ENCODE assay signal across 17 cellular contexts in genomic region chr10:91104185-91105041, GRCh38.
DNase-seq lines count a peak whose midpoint lies in the region; ATAC-seq and TF ChIP-seq lines count a peak whose summit lies in the region.
"Had no signal": no experiment of that assay in that cellular context is flagged by ENCODE, and none has a peak within 500 bp of the region (broad histone marks: within the 10 kb centered on the region; RNA-seq: fewer than 3 reads in every experiment).

No MANE protein-coding gene starts in this region.

- no peak overlapping the region for H2AFZ ChIP-seq in hepatocyte
- no peak overlapping the region for H2AFZ ChIP-seq in MM.1S (ENCODE audit: low read length)

- peak; percentile 43 for DNase-seq in germinal center (ENCODE audit: low spot score)
- DNase-seq in HPDE6-E6E7 (ENCODE audit: extremely low spot score) = no peak
- no peak for DNase-seq in hepatocyte (ENCODE audit: low spot score)
- DNase-seq in MM.1S = no peak
- DNase-seq in glutamatergic neuron = no peak
- DNase-seq: activated CD4-positive, alpha-beta T cell treated with anti-CD3 and anti-CD28 coated beads, Interleukin-2, amount 10 ng/mL, durations not matched to agents 7 days and 5 days; amygdala; dermis blood vessel endothelial cell; GOT3; NCI-H1417 treated with DMSO at 0.1 percent for 48 hours; NCI-H510A; stimulated activated CD4-positive, alpha-beta T cell treated with anti-CD3 and anti-CD28 coated beads, Interleukin-2, amount 100 ng/mL, for 48 hours had no signal

- no peaks in the 10 kb centered on the region for H3K36me3 ChIP-seq in BLaER1 treated with 17β-estradiol and CSF1 and Interleukin-3, amounts not matched to agents 10 nM and 100 nM
- H3K36me3 ChIP-seq in hepatocyte (replicated peaks; ENCODE audit: insufficient read depth, low read depth) (no peaks in the 10 kb centered on the region), MM.1S (replicated peaks; ENCODE audit: insufficient read depth, low read length) (no peaks in the 10 kb centered on the region)
- H3K36me3 ChIP-seq: prostate gland had no signal

- H3K27ac Mint-ChIP-seq in glutamatergic neuron (ENCODE audit: unreplicated experiment) = no peak overlapping the region
- H3K27ac Mint-ChIP-seq: activated CD4-positive, alpha-beta T cell treated with anti-CD3 and anti-CD28 coated beads, Interleukin-2, amount 10 ng/mL, durations not matched to agents 7 days and 5 days; stimulated activated effector memory CD8-positive, alpha-beta T cell treated with anti-CD3 and anti-CD28 coated beads, Interleukin-12 subunit alpha, Interleukin-12 subunit beta, amount 100 ng/mL, for 72 hours had no signal

- H3K27me3 Mint-ChIP-seq in glutamatergic neuron (ENCODE audit: unreplicated experiment) = peaks cover 2% of the 10 kb centered on the region

- H3K79me2 ChIP-seq in hepatocyte (no peaks in the 10 kb centered on the region), MM.1S (ENCODE audit: low read length) (no peaks in the 10 kb centered on the region)

- H3K9me3 Mint-ChIP-seq in glutamatergic neuron (ENCODE audit: unreplicated experiment) = peaks cover 2% of the 10 kb centered on the region
- H3K9me3 Mint-ChIP-seq: stimulated activated effector memory CD8-positive, alpha-beta T cell treated with anti-CD3 and anti-CD28 coated beads, Interleukin-12 subunit alpha, Interleukin-12 subunit beta, amount 100 ng/mL, for 72 hours had no signal

- H3K27ac ChIP-seq in BLaER1 treated with 17β-estradiol and CSF1 and Interleukin-3, amounts not matched to agents 10 nM and 100 nM = peak overlapping the region in 1 of 11 experiments; percentile 41; a peak in 2 of 22 replicates
- H3K27ac ChIP-seq in hepatocyte = no peak overlapping the region
- no peak overlapping the region for H3K27ac ChIP-seq in MM.1S (ENCODE audit: low read length)
- H3K27ac ChIP-seq: prostate gland had no signal

- no peaks in the 10 kb centered on the region for H3F3A ChIP-seq in MM.1S (ENCODE audit: insufficient read depth, low read length)

- peaks cover 11 to 25% (median 15%) of the 10 kb centered on the region in 11 experiments; a peak in 20 of 22 replicates for H3K9me3 ChIP-seq in BLaER1 treated with 17β-estradiol and CSF1 and Interleukin-3, amounts not matched to agents 10 nM and 100 nM (replicated peaks in 1 of 11)
- H3K9me3 ChIP-seq in hepatocyte (ENCODE audit: low read depth) (no peaks in the 10 kb centered on the region), MM.1S (replicated peaks; ENCODE audit: insufficient read depth, low read length) (no peaks in the 10 kb centered on the region)
- H3K9me3 ChIP-seq: prostate gland had no signal

- no peak for TF ChIP-seq CTCF in hepatocyte (IDR thresholded peaks at IDR 0.05; ENCODE audit: poor library complexity)
- TF ChIP-seq CTCF in MM.1S (IDR thresholded peaks at IDR 0.05; ENCODE audit: low read length) = no peak
- no peak for TF ChIP-seq CTCF in glutamatergic neuron (IDR thresholded peaks at IDR 0.05; ENCODE audit: partially characterized antibody, unreplicated experiment)

- H3K4me3 ChIP-seq in BLaER1 treated with 17β-estradiol and CSF1 and Interleukin-3, amounts not matched to agents 10 nM and 100 nM = peak overlapping the region in 2 of 10 experiments; percentile 5 to 16; a peak in 2 of 20 replicates
- H3K4me3 ChIP-seq in hepatocyte (no peak overlapping the region), MM.1S (ENCODE audit: low read length) (no peak overlapping the region)
- H3K4me3 ChIP-seq: prostate gland had no signal

- no peak overlapping the region for H3K9ac ChIP-seq in BLaER1 treated with 17β-estradiol and CSF1 and Interleukin-3, amounts not matched to agents 10 nM and 100 nM
- H3K9ac ChIP-seq in MM.1S (ENCODE audit: low read length) = no peak overlapping the region

- peaks cover 8 to 34% (median 23%) of the 10 kb centered on the region in 10 experiments; a peak in 18 of 20 replicates for H3K4me1 ChIP-seq in BLaER1 treated with 17β-estradiol and CSF1 and Interleukin-3, amounts not matched to agents 10 nM and 100 nM
- no peaks in the 10 kb centered on the region for H3K4me1 ChIP-seq in hepatocyte (ENCODE audit: insufficient read depth)
- H3K4me1 ChIP-seq in MM.1S (ENCODE audit: low read length) = no peaks in the 10 kb centered on the region
- H3K4me1 ChIP-seq: prostate gland had no signal

- no peaks in the 10 kb centered on the region for H3K4me1 Mint-ChIP-seq in glutamatergic neuron (ENCODE audit: low read depth, unreplicated experiment)

- no peaks in the 10 kb centered on the region for H3K27me3 ChIP-seq in BLaER1 treated with 17β-estradiol and CSF1 and Interleukin-3, amounts not matched to agents 10 nM and 100 nM
- H3K27me3 ChIP-seq in hepatocyte (no peaks in the 10 kb centered on the region), MM.1S (replicated peaks; ENCODE audit: insufficient read depth, low read length) (no peaks in the 10 kb centered on the region)

- H3K9me2 ChIP-seq in hepatocyte (replicated peaks; ENCODE audit: insufficient read depth) = no peaks in the 10 kb centered on the region
- H3K9me2 ChIP-seq in MM.1S (replicated peaks; ENCODE audit: insufficient read depth, low read length) = no peaks in the 10 kb centered on the region

- H3K36me3 Mint-ChIP-seq in glutamatergic neuron (ENCODE audit: unreplicated experiment) = peaks cover 6% of the 10 kb centered on the region
- H3K36me3 Mint-ChIP-seq: stimulated activated effector memory CD8-positive, alpha-beta T cell treated with anti-CD3 and anti-CD28 coated beads, Interleukin-12 subunit alpha, Interleukin-12 subunit beta, amount 100 ng/mL, for 72 hours had no signal

- peak overlapping the region; percentile 0 to 85 (median 70); a peak in 21 of 22 replicates for H3K4me2 ChIP-seq in BLaER1 treated with 17β-estradiol and CSF1 and Interleukin-3, amounts not matched to agents 10 nM and 100 nM
- H3K4me2 ChIP-seq in hepatocyte = no peak overlapping the region
- H3K4me2 ChIP-seq in MM.1S (ENCODE audit: low read depth, low read length) = no peak overlapping the region

- H3K4me3 Mint-ChIP-seq in glutamatergic neuron (ENCODE audit: unreplicated experiment) = no peak overlapping the region
- H3K4me3 Mint-ChIP-seq: activated CD4-positive, alpha-beta T cell treated with anti-CD3 and anti-CD28 coated beads, Interleukin-2, amount 10 ng/mL, durations not matched to agents 7 days and 5 days; stimulated activated effector memory CD8-positive, alpha-beta T cell treated with anti-CD3 and anti-CD28 coated beads, Interleukin-12 subunit alpha, Interleukin-12 subunit beta, amount 100 ng/mL, for 72 hours had no signal

- peak; percentile 54 for ATAC-seq in GM19395 (IDR thresholded peaks at IDR 0.05; ENCODE audit: unreplicated experiment)
- ATAC-seq in HG02885 (IDR thresholded peaks at IDR 0.05; ENCODE audit: poor library complexity, unreplicated experiment) = peak; percentile 40

- WGBS in hepatocyte (ENCODE audit: low lambda C conversion rate, missing lambda C conversion rate) = 80% methylated on average over 13 of the region's 13 CpGs

- H4K20me1 ChIP-seq in BLaER1 treated with 17β-estradiol and CSF1 and Interleukin-3, amounts not matched to agents 10 nM and 100 nM = no peaks in the 10 kb centered on the region
- H4K20me1 ChIP-seq in hepatocyte (ENCODE audit: insufficient read depth, poor library complexity, severe bottlenecking) (no peaks in the 10 kb centered on the region), MM.1S (ENCODE audit: insufficient read depth, low read length) (no peaks in the 10 kb centered on the region)

Comparison
In these comparisons a context has a peak if more than half of its experiments do, and no peak if none do; other contexts are left out.
1. H3K4me2 ChIP-seq: peak in BLaER1 treated with 17β-estradiol and CSF1 and Interleukin-3, amounts not matched to agents 10 nM and 100 nM (11 of 11); none in hepatocyte (single experiment) and MM.1S (single experiment).